ENCODE assay signal across 13 cellular contexts in genomic region chr1:116288201-116288598, GRCh38.
DNase-seq lines count a peak whose midpoint lies in the region; ATAC-seq, FAIRE-seq and TF ChIP-seq lines count a peak whose summit lies in the region.
"Had no signal": no experiment of that assay in that cellular context is flagged by ENCODE, and none has a peak within 500 bp of the region (broad histone marks: within the 10 kb centered on the region; RNA-seq: fewer than 3 reads in every experiment).

No MANE protein-coding gene starts in this region.

- no peaks in the 10 kb centered on the region for H3K27me3 Mint-ChIP-seq in Caco-2 (ENCODE audit: insufficient read depth, unreplicated experiment)

- H3K4me1 ChIP-seq in pancreas (peaks cover 31 to 47% (median 42%) of the 10 kb centered on the region in 3 donors), Caco-2 (no peaks in the 10 kb centered on the region)

- H3K4me1 Mint-ChIP-seq in Caco-2 (ENCODE audit: low read depth, unreplicated experiment): peaks cover 2% of the 10 kb centered on the region

- H3K27me3 ChIP-seq in pancreas (no peaks in the 10 kb centered on the region), Caco-2 (replicated peaks; ENCODE audit: control insufficient read depth, insufficient read depth, low read length) (no peaks in the 10 kb centered on the region)

- no peak overlapping the region for H3K4me3 Mint-ChIP-seq in Caco-2 (ENCODE audit: unreplicated experiment)
- H3K4me3 Mint-ChIP-seq: nephron progenitor cell had no signal

- no peaks in the 10 kb centered on the region for H3K36me3 ChIP-seq in pancreas
- H3K36me3 ChIP-seq in Caco-2 (ENCODE audit: control insufficient read depth, insufficient read depth, low read length): no peaks in the 10 kb centered on the region
- H3K36me3 ChIP-seq: WERI-Rb-1 had no signal

- H3K27ac Mint-ChIP-seq in Caco-2 (ENCODE audit: unreplicated experiment): no peak overlapping the region
- H3K27ac Mint-ChIP-seq: nephron progenitor cell had no signal

- intact Hi-C loops in pancreas (cut with DNase I): no loop called here
- intact Hi-C loops in Caco-2 (cut with micrococcal nuclease; ENCODE audit: unreplicated experiment): no loop called here

- BruUV-seq in Caco-2 (replicated peaks; lab: Mats Ljungman, UMichigan): no TSS peak

- H3K4me3 ChIP-seq in pancreas: no peak overlapping the region
- H3K4me3 ChIP-seq in Caco-2 (ENCODE audit: low read depth, low read length): no peak overlapping the region

- DNase-seq in pancreas (no peak), Kasumi-1 (lab: John Stamatoyannopoulos, UW) (no peak), Caco-2 (no peak), SW480 (ENCODE audit: low spot score) (no peak)
- no peak for DNase-seq in stimulated activated naive CD8-positive, alpha-beta T cell treated with anti-CD3 and anti-CD28 coated beads, Interleukin-15, Interleukin-2, amounts not matched to agents 100 U/mL and 50 U/mL, for 24 hours
- DNase-seq: nephron progenitor cell; stimulated activated naive CD4-positive, alpha-beta T cell treated with Interleukin-2 at 50 U/mL for 16 hours; WERI-Rb-1 had no signal

- CTCF ChIA-PET in Caco-2 (lab: Charles Lee): no interaction called here

- no peaks in the 10 kb centered on the region for H3K36me3 Mint-ChIP-seq in Caco-2 (ENCODE audit: insufficient read depth, unreplicated experiment)

- ATAC-seq in GM18870 (IDR thresholded peaks at IDR 0.05; ENCODE audit: unreplicated experiment) (peak; percentile 90), GM21576 (IDR thresholded peaks at IDR 0.05; ENCODE audit: unreplicated experiment) (peak; percentile 96), HG03342 (IDR thresholded peaks at IDR 0.05; ENCODE audit: unreplicated experiment) (peak; percentile 92), pancreas (peak in 1 of 4 donors; percentile 17)
- no peak for ATAC-seq in stimulated activated naive CD8-positive, alpha-beta T cell treated with anti-CD3 and anti-CD28 coated beads, Interleukin-15, Interleukin-2, amounts not matched to agents 100 U/mL and 50 U/mL, for 24 hours

- H3K9me3 ChIP-seq in pancreas (no peaks in the 10 kb centered on the region), Caco-2 (no peaks in the 10 kb centered on the region)

- H3K9me3 Mint-ChIP-seq in Caco-2 (ENCODE audit: unreplicated experiment): no peaks in the 10 kb centered on the region
- H3K9me3 Mint-ChIP-seq: nephron progenitor cell had no signal

- 50 to 64% methylated on average over 2 of the region's 2 CpGs for WGBS in pancreas, 2 donors

- FAIRE-seq in pancreas (lab: Jason Lieb, UNC): no peak
- FAIRE-seq: D721Med, islet of Langerhans had no signal

- TF ChIP-seq CTCF in pancreas (IDR thresholded peaks at IDR 0.05) (no peak), Caco-2 (IDR thresholded peaks at IDR 0.05; ENCODE audit: insufficient read depth in 1 of 2, low read depth in 1 of 2, low read length in 1 of 2, severe bottlenecking in 1 of 2, unreplicated experiment in 1 of 2) (no peak)

- POLR2A ChIA-PET in Caco-2 (lab: Charles Lee): no interaction called here

- H3K27ac ChIP-seq in pancreas: peak overlapping the region in 3 of 4 donors; percentile 8 to 70 (median 12)
- H3K27ac ChIP-seq: WERI-Rb-1 had no signal
